Comparison of ENCODE assay signal across 1 cellular context in genomic region chr2:40037303-40037702, GRCh38.
TF ChIP-seq lines count a peak whose summit lies in the region.

No MANE protein-coding gene starts in this region.

TF ChIP-seq in HepG2, 621 proteins besides CTCF, POLR2A, EP300 and RAD21 (continued from another document):
- TF ChIP-seq ZNF503 (CRISPR knock-in tag; IDR thresholded peaks at IDR 0.05): no peak
- TF ChIP-seq NR0B2 (CRISPR knock-in tag; IDR thresholded peaks at IDR 0.05): no peak
- TF ChIP-seq TFE3 (CRISPR knock-in tag; IDR thresholded peaks at IDR 0.05): no peak
- no peak for TF ChIP-seq SMARCC2 (IDR thresholded peaks at IDR 0.05)
- no peak for TF ChIP-seq DZIP1 (CRISPR knock-in tag; IDR thresholded peaks at IDR 0.05)
